ENCODE assay signal across 1 cellular context in the genomic region with DNA sequence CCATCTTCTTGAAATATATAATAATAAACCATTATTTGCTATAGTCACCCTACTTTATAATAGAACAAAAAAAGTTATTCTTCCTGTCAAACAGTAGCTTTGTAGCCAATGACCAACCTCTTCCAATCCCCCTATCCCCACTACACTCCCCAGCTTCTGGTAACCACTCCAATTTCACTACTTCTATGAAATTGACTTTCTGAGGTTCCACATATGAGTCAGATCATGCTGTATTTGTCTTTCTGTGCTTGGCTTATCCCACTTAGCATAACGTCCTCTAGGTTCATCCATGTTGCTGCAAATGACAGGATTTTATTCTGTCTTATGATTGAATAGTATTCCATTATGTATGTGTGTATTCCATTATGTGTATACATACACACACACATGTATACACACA.
TF ChIP-seq lines count a peak whose summit lies in the region.

No MANE protein-coding gene starts in this region.

TF ChIP-seq in GM12878, 131 proteins besides CTCF, POLR2A, EP300 and RAD21 (continued from another document):
- TF ChIP-seq RB1 (IDR thresholded peaks at IDR 0.05; ENCODE audit: borderline replicate concordance), result no peak
- no peak for TF ChIP-seq STAT3 (IDR thresholded peaks at IDR 0.05; ENCODE audit: low read depth, low read length)
- no peak for TF ChIP-seq TARDBP (IDR thresholded peaks at IDR 0.05; ENCODE audit: borderline replicate concordance)
- no peak for TF ChIP-seq CREB1 (IDR thresholded peaks at IDR 0.05; ENCODE audit: low read depth)
